Comparison of ENCODE assay signal across 10 cellular contexts in genomic region chr6:119346914-119347313, GRCh38. TPM values are rescaled to one million over a fixed set of nuclear protein-coding genes. Genes with fewer than 3 reads are reported as not detected.
DNase-seq lines count a peak whose midpoint lies in the region; ATAC-seq and TF ChIP-seq lines count a peak whose summit lies in the region.
"Had no signal": no experiment of that assay in that cellular context is flagged by ENCODE, and none has a peak within 500 bp of the region (broad histone marks: within the 10 kb centered on the region; RNA-seq: fewer than 3 reads in every experiment).

No MANE protein-coding gene starts in this region.

- no peak overlapping the region for H2AFZ ChIP-seq in neural cell (ENCODE audit: low read depth, low read length)

- no peaks in the 10 kb centered on the region for H3K36me3 ChIP-seq in neural cell (ENCODE audit: insufficient read depth, low read length)

- intact Hi-C loops in dorsolateral prefrontal cortex (cut with DNase I): loop anchor here (5.0 kb wide), 1 partner anchor 200 kb away; no protein-coding TSS in a partner anchor

- H3K4me2 ChIP-seq in neural cell (ENCODE audit: low read length): no peak overlapping the region

- no peaks in the 10 kb centered on the region for H3K9me3 ChIP-seq in neural cell (ENCODE audit: low read length)

- H3K27ac ChIP-seq in dorsolateral prefrontal cortex (peak overlapping the region in 34 of 59 donors; percentile 3 to 94 (median 58)), neural cell (ENCODE audit: low read length) (no peak overlapping the region)

- no peaks in the 10 kb centered on the region for H3K9me2 ChIP-seq in neural cell (ENCODE audit: insufficient read depth, low read length)

- no peak for TF ChIP-seq CTCF in AG10803 (conservative IDR thresholded peaks at IDR 0.05; ENCODE audit: low read length)
- no peak for TF ChIP-seq CTCF in HFF-Myc (IDR thresholded peaks at IDR 0.05; ENCODE audit: low read depth, low read length, missing control alignments)
- TF ChIP-seq CTCF in dorsolateral prefrontal cortex (IDR thresholded peaks at IDR 0.05 in 54 of 56, conservative IDR thresholded peaks at IDR 0.05 in 2 of 56; ENCODE audit: low read depth in 1 of 56, partially characterized antibody in 56 of 56): no peak
- TF ChIP-seq CTCF in neural cell (IDR thresholded peaks at IDR 0.05; ENCODE audit: poor library complexity, severe bottlenecking): no peak

- ATAC-seq in GM21717 (IDR thresholded peaks at IDR 0.05; ENCODE audit: unreplicated experiment) (no peak), GM18867 (IDR thresholded peaks at IDR 0.05; ENCODE audit: unreplicated experiment) (no peak)

- peaks cover 0 to 40% (median 0%) of the 10 kb centered on the region in 45 donors for H3K27me3 ChIP-seq in dorsolateral prefrontal cortex
- H3K27me3 ChIP-seq in neural cell (ENCODE audit: insufficient read depth, low read depth, low read length): peaks cover 23% of the 10 kb centered on the region

- DNase-seq in AG10803 (ENCODE audit: low read depth) (no peak), HFF-Myc (ENCODE audit: extremely low read depth, low read depth) (no peak), dorsolateral prefrontal cortex (no peak), Kasumi-1 (lab: John Stamatoyannopoulos, UW) (no peak), GOT3 (lab: John Stamatoyannopoulos, UW) (no peak)
- DNase-seq: GDM1, NCI-H2227 treated with DMSO at 0.1 percent for 48 hours had no signal

- no peak for TF ChIP-seq EP300 in neural cell (conservative IDR thresholded peaks at IDR 0.05; ENCODE audit: poor library complexity, severe bottlenecking)

- H3F3A ChIP-seq in neural cell (ENCODE audit: insufficient read depth, low read length, poor library complexity, severe bottlenecking): no peaks in the 10 kb centered on the region

- no peaks in the 10 kb centered on the region for H4K20me1 ChIP-seq in neural cell (ENCODE audit: insufficient read depth)

- no peak for TF ChIP-seq RAD21 in neural cell (conservative IDR thresholded peaks at IDR 0.05)

- H3K79me2 ChIP-seq in neural cell (replicated peaks; ENCODE audit: insufficient read depth, low read length): no peaks in the 10 kb centered on the region

- H3K4me3 ChIP-seq in AG10803 (ENCODE audit: low read length): peak overlapping the region; percentile 86
- peak overlapping the region; percentile 79 for H3K4me3 ChIP-seq in HFF-Myc (replicated peaks; ENCODE audit: low read depth, low read length)
- peak overlapping the region; percentile 16 to 96 (median 85) for H3K4me3 ChIP-seq in dorsolateral prefrontal cortex
- H3K4me3 ChIP-seq in neural cell (ENCODE audit: low read length): peak overlapping the region; percentile 93

- no peak overlapping the region for H3K9ac ChIP-seq in neural cell (ENCODE audit: low read length)

TF ChIP-seq in neural cell, 6 proteins besides CTCF, POLR2A, EP300 and RAD21:
- TF ChIP-seq POLR2AphosphoS5 (IDR thresholded peaks at IDR 0.05): no peak
- TF ChIP-seq MXI1 (conservative IDR thresholded peaks at IDR 0.05; ENCODE audit: poor library complexity, severe bottlenecking): no peak
- no peak for TF ChIP-seq EZH2 (IDR thresholded peaks at IDR 0.05; ENCODE audit: borderline replicate concordance, insufficient read depth, low read length, poor library complexity, severe bottlenecking)
- TF ChIP-seq TAF1 (IDR thresholded peaks at IDR 0.05; ENCODE audit: low read depth): no peak
- TF ChIP-seq, protein P1, sequence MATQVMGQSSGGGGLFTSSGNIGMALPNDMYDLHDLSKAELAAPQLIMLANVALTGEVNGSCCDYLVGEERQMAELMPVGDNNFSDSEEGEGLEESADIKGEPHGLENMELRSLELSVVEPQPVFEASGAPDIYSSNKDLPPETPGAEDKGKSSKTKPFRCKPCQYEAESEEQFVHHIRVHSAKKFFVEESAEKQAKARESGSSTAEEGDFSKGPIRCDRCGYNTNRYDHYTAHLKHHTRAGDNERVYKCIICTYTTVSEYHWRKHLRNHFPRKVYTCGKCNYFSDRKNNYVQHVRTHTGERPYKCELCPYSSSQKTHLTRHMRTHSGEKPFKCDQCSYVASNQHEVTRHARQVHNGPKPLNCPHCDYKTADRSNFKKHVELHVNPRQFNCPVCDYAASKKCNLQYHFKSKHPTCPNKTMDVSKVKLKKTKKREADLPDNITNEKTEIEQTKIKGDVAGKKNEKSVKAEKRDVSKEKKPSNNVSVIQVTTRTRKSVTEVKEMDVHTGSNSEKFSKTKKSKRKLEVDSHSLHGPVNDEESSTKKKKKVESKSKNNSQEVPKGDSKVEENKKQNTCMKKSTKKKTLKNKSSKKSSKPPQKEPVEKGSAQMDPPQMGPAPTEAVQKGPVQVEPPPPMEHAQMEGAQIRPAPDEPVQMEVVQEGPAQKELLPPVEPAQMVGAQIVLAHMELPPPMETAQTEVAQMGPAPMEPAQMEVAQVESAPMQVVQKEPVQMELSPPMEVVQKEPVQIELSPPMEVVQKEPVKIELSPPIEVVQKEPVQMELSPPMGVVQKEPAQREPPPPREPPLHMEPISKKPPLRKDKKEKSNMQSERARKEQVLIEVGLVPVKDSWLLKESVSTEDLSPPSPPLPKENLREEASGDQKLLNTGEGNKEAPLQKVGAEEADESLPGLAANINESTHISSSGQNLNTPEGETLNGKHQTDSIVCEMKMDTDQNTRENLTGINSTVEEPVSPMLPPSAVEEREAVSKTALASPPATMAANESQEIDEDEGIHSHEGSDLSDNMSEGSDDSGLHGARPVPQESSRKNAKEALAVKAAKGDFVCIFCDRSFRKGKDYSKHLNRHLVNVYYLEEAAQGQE (IDR thresholded peaks at IDR 0.05; ENCODE audit: borderline replicate concordance): no peak
- TF ChIP-seq SMC3 (conservative IDR thresholded peaks at IDR 0.05; ENCODE audit: poor library complexity): no peak

RNA-seq across cellular contexts. Expression of gene MAN1A1, which starts 2.6 kb away (rescaled TPM):
- total RNA-seq in dorsolateral prefrontal cortex: 10 to 100 TPM in 106 of 120 experiments, 1 to 10 TPM in 14; 5.8 to 40.2 (median 14.5) TPM
- 4.6 and 5.6 TPM in 2 replicates for polyA plus RNA-seq in neural cell
- polyA minus RNA-seq in neural cell: 9.3 and 9.6 TPM in 2 replicates
